Comparison of ENCODE assay signal across 20 cellular contexts in the genomic region with DNA sequence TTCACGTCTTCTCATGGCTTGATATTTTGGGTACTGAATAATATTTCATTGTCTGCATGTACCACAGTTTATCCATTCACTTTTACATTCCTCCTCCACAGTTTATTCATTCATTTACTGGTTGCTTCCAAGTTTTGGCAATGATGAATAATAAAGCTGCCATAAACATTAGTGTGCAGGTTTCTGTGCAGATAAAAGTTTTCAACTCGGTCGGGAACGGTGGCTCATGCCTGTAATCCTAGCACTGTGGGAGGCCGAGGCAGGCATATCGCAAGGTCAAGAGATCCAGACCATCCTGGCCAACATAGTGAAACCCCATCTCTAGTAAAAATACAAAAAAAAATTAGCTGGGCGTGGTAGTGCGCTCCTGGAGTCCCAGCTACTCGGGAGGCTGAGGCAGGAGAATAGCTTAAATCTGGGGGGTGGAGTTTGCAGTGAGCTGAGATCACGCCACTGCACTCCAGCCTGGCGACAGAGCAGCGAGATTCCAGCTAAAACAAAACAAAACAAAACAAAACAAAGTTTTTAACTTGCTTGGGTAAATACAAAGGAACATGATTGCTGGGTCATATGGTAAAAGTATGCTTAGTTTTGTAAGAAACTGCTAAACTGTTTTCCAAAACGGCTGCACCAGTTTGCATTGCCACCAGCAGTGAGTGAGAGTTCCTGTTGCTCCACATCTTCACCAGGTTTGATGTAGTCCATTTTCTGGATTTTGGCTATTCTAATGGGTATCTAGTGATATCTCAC.
DNase-seq lines count a peak whose midpoint lies in the region; ATAC-seq and TF ChIP-seq lines count a peak whose summit lies in the region.
"Had no signal": no experiment of that assay in that cellular context is flagged by ENCODE, and none has a peak within 500 bp of the region (broad histone marks: within the 10 kb centered on the region; RNA-seq: fewer than 3 reads in every experiment).

No MANE protein-coding gene starts in this region.

- H3K4me3 ChIP-seq in AG09309 (ENCODE audit: control insufficient read depth, low read depth, low read length) (no peak overlapping the region), SJSA1 (peak overlapping the region; percentile 4), neural progenitor cell (no peak overlapping the region), HAP-1 (no peak overlapping the region)
- H3K4me3 ChIP-seq: GM23338 had no signal

- in situ Hi-C loops in HAP-1 (cut with MboI; ENCODE audit: low sequenced_read_pairs), result no loop called here

- TF ChIP-seq CTCF in AG09309 (IDR thresholded peaks at IDR 0.05; ENCODE audit: control insufficient read depth, insufficient read depth, low read depth, low read length, missing control alignments) (no peak), neural progenitor cell (IDR thresholded peaks at IDR 0.05) (no peak)

- no peaks in the 10 kb centered on the region for H3K27me3 ChIP-seq in SJSA1 (replicated peaks)
- H3K27me3 ChIP-seq in neural progenitor cell, result no peaks in the 10 kb centered on the region
- H3K27me3 ChIP-seq in HAP-1 (ENCODE audit: low read depth), result no peaks in the 10 kb centered on the region

- H3K4me1 ChIP-seq in SJSA1 (replicated peaks) (peaks cover 61% of the 10 kb centered on the region), neural progenitor cell (no peaks in the 10 kb centered on the region), HAP-1 (no peaks in the 10 kb centered on the region)

- H3K4me3 Mint-ChIP-seq in neural progenitor cell, result no peak overlapping the region
- no peak overlapping the region for H3K4me3 Mint-ChIP-seq in stimulated activated memory B cell treated with anti-CD40 and anti-IgM and Interleukin-4, amounts not matched to agents 10 μg/mL and 1 μg/mL and 100 μg/mL, for 72 hours
- H3K4me3 Mint-ChIP-seq: GM23338 had no signal

- H3K36me3 ChIP-seq in SJSA1, result no peaks in the 10 kb centered on the region
- no peaks in the 10 kb centered on the region for H3K36me3 ChIP-seq in neural progenitor cell
- no peaks in the 10 kb centered on the region for H3K36me3 ChIP-seq in HAP-1 (replicated peaks)

- H3K4me2 ChIP-seq in neural progenitor cell, result no peak overlapping the region
- H3K4me2 ChIP-seq: GM23338, SK-N-SH had no signal

- H3K27ac ChIP-seq in SJSA1 (peak overlapping the region; percentile 32), neural progenitor cell (no peak overlapping the region)
- H3K27ac ChIP-seq: 22Rv1, HL-60 had no signal

- H3K4me1 Mint-ChIP-seq in neural progenitor cell, result peaks cover 3% of the 10 kb centered on the region
- peaks cover 6% of the 10 kb centered on the region for H3K4me1 Mint-ChIP-seq in stimulated activated memory B cell treated with anti-CD40 and anti-IgM and Interleukin-4, amounts not matched to agents 10 μg/mL and 1 μg/mL and 100 μg/mL, for 72 hours

- peaks cover 6% of the 10 kb centered on the region for H3K36me3 Mint-ChIP-seq in neural progenitor cell
- peaks cover 62% of the 10 kb centered on the region for H3K36me3 Mint-ChIP-seq in stimulated activated memory B cell treated with anti-CD40 and anti-IgM and Interleukin-4, amounts not matched to agents 10 μg/mL and 1 μg/mL and 100 μg/mL, for 72 hours

- H3K9me3 ChIP-seq in SJSA1 (replicated peaks) (no peaks in the 10 kb centered on the region), neural progenitor cell (ENCODE audit: low read depth) (no peaks in the 10 kb centered on the region), HAP-1 (no peaks in the 10 kb centered on the region)
- H3K9me3 ChIP-seq: SK-N-SH had no signal

- H2AFZ ChIP-seq in neural progenitor cell (replicated peaks), result no peak overlapping the region
- H2AFZ ChIP-seq: GM23338 had no signal

- H3K9me3 Mint-ChIP-seq in neural progenitor cell, result no peaks in the 10 kb centered on the region
- H3K9me3 Mint-ChIP-seq in stimulated activated memory B cell treated with anti-CD40 and anti-IgM and Interleukin-4, amounts not matched to agents 10 μg/mL and 1 μg/mL and 100 μg/mL, for 72 hours, result no peaks in the 10 kb centered on the region
- H3K9me3 Mint-ChIP-seq: GM23338 had no signal

- H4K20me1 ChIP-seq in neural progenitor cell (ENCODE audit: low read depth), result no peaks in the 10 kb centered on the region

- no peak for ATAC-seq in stimulated activated memory B cell treated with anti-CD40 and anti-IgM and Interleukin-4, amounts not matched to agents 10 μg/mL and 1 μg/mL and 100 μg/mL, for 72 hours
- ATAC-seq: GM23338 had no signal

- peak overlapping the region; percentile 34 for H3K27ac Mint-ChIP-seq in neural progenitor cell
- no peak overlapping the region for H3K27ac Mint-ChIP-seq in stimulated activated memory B cell treated with anti-CD40 and anti-IgM and Interleukin-4, amounts not matched to agents 10 μg/mL and 1 μg/mL and 100 μg/mL, for 72 hours
- H3K27ac Mint-ChIP-seq: GM23338 had no signal

- H3K9ac ChIP-seq in neural progenitor cell, result no peak overlapping the region
- H3K9ac ChIP-seq: SK-N-SH had no signal

- no peaks in the 10 kb centered on the region for H3K79me2 ChIP-seq in neural progenitor cell (ENCODE audit: low read depth)

- H3F3A ChIP-seq in neural progenitor cell (ENCODE audit: low read depth), result no peaks in the 10 kb centered on the region

- DNase-seq in AG09309 (ENCODE audit: low read depth), result peak; percentile 17
- peak; percentile 68 to 79 for DNase-seq in SJSA1 (ENCODE audit: low read depth in 1 of 2, low spot score in 2 of 2)
- peak; percentile 66 for DNase-seq in fibroblast of gingiva (ENCODE audit: low read depth)
- no peak for DNase-seq in neural progenitor cell (ENCODE audit: low spot score)
- DNase-seq in NCI-H146 treated with DMSO at 0.1 percent for 48 hours (lab: John Stamatoyannopoulos, UW; ENCODE audit: unreplicated experiment), result no peak
- no peak for DNase-seq in NCI-H774 (lab: John Stamatoyannopoulos, UW)
- DNase-seq in HAP-1 (ENCODE audit: low spot score in 2 of 2), result no peak
- DNase-seq: C1 segment of cervical spinal cord, COR-L47, DMS53, KBM-7, NCI-H1092 treated with DMSO at 0.1 percent for 48 hours, NCI-H1694 treated with DMSO at 0.1 percent for 48 hours, NCI-H446 treated with DMSO at 0.1 percent for 48 hours, NCI-H82, SK-N-SH had no signal

- peaks cover 2% of the 10 kb centered on the region for H3K27me3 Mint-ChIP-seq in neural progenitor cell (ENCODE audit: insufficient read depth, low read depth)
- no peaks in the 10 kb centered on the region for H3K27me3 Mint-ChIP-seq in stimulated activated memory B cell treated with anti-CD40 and anti-IgM and Interleukin-4, amounts not matched to agents 10 μg/mL and 1 μg/mL and 100 μg/mL, for 72 hours

Comparison
In these comparisons a context has a peak if more than half of its experiments do, and no peak if none do; other contexts are left out.
1. DNase-seq: peak in AG09309 (single experiment), SJSA1 (2 of 2) and fibroblast of gingiva (single experiment); none in neural progenitor cell (single experiment), NCI-H146 treated with DMSO at 0.1 percent for 48 hours (single experiment), NCI-H774 (single experiment) and HAP-1 (0 of 2).